ENCODE assay signal across 9 cellular contexts in the genomic region with DNA sequence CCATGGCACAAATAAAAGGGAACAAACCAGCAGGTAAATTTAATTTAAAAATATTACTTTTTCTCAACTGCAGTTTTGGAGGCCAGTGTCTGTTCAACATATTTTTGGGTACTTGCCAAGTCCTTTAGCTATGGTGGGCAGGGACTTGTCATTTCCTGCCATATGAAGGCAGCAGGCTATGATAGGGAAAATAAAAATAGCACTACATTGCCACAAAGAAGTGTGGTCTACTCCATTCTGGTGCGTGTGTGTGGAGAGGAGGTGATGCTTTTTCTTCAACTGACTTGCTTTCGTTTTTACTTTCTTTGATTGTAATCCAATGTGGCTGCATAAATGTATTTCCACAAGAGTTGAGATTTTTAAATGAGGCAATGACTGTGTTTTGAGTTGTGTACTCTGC. TPM values are rescaled to one million over a fixed set of nuclear protein-coding genes. Genes with fewer than 3 reads are reported as not detected.
A peak's percentile ranks its signal among the peaks of the same experiment; 100 is the strongest.
DNase-seq lines count a peak whose midpoint lies in the region; ATAC-seq and TF ChIP-seq lines count a peak whose summit lies in the region.
"Had no signal": no experiment of that assay in that cellular context is flagged by ENCODE, and none has a peak within 500 bp of the region (broad histone marks: within the 10 kb centered on the region; RNA-seq: fewer than 3 reads in every experiment).

No MANE protein-coding gene starts in this region.

- intact Hi-C loops in uterus (cut with DNase I; ENCODE audit: low total_unique reads): no loop called here

- no peaks in the 10 kb centered on the region for H3K36me3 ChIP-seq in uterus
- H3K36me3 ChIP-seq in suprapubic skin: no peaks in the 10 kb centered on the region

- peak; percentile 21 for DNase-seq in activated effector memory CD4-positive, alpha-beta T cell treated with Interleukin-2 at 50 U/mL for 16 hours
- DNase-seq in uterus (no peak), cerebellar cortex (ENCODE audit: low spot score) (no peak), 8988T (no peak), suprapubic skin (ENCODE audit: low spot score in 2 of 2) (no peak)

- peak overlapping the region; percentile 29; the same call in 1 of the 2 replicates for H3K4me3 ChIP-seq in GM08714 (ENCODE audit: low read length)
- H3K4me3 ChIP-seq in uterus: no peak overlapping the region
- H3K4me3 ChIP-seq in suprapubic skin: no peak overlapping the region

- 16% methylated on average over 2 of the region's 2 CpGs for WGBS in suprapubic skin

- H3K9me3 ChIP-seq in uterus (no peaks in the 10 kb centered on the region), suprapubic skin (no peaks in the 10 kb centered on the region)

- no peak for TF ChIP-seq EP300 in suprapubic skin (IDR thresholded peaks at IDR 0.05)

- H3K4me1 ChIP-seq in uterus (no peaks in the 10 kb centered on the region), suprapubic skin (no peaks in the 10 kb centered on the region)

- TF ChIP-seq POLR2A in uterus (IDR thresholded peaks at IDR 0.05): no peak
- no peak for TF ChIP-seq POLR2A in suprapubic skin (IDR thresholded peaks at IDR 0.05)

- peak; percentile 96 for ATAC-seq in GM19452 (IDR thresholded peaks at IDR 0.05; ENCODE audit: unreplicated experiment)
- peak; percentile 80 for ATAC-seq in HG03521 (IDR thresholded peaks at IDR 0.05; ENCODE audit: unreplicated experiment)

- no peak for TF ChIP-seq CTCF in uterus (IDR thresholded peaks at IDR 0.05)
- TF ChIP-seq CTCF in suprapubic skin (IDR thresholded peaks at IDR 0.05): no peak

- peaks cover 0 to 6% of the 10 kb centered on the region in 2 donors for H3K27me3 ChIP-seq in uterus
- no peaks in the 10 kb centered on the region for H3K27me3 ChIP-seq in suprapubic skin

- H3K27ac ChIP-seq in uterus: peak overlapping the region in 1 of 2 donors; percentile 34
- no peak overlapping the region for H3K27ac ChIP-seq in suprapubic skin

RNA-seq across cellular contexts. Expression of gene GPR174, which starts 17.2 kb away (rescaled TPM):
- total RNA-seq in uterus (1 to 10 TPM in 1 of 4 donors, under 1 TPM in 2, not detected in 1; under 0.01 to 2.6 (median 0.37) TPM), suprapubic skin (under 1 TPM in 1 of 4 donors, not detected in 3; 0.21 TPM)
- total RNA-seq: bronchial epithelial cell had no signal
